In genomic region chr1:46102769-46103476, GRCh38 we compare ENCODE assay signal across 19 cellular contexts. TPM values are rescaled to one million over a fixed set of nuclear protein-coding genes. Genes with fewer than 3 reads are reported as not detected.
DNase-seq lines count a peak whose midpoint lies in the region; ATAC-seq and TF ChIP-seq lines count a peak whose summit lies in the region.
"Had no signal": no experiment of that assay in that cellular context is flagged by ENCODE, and none has a peak within 500 bp of the region (broad histone marks: within the 10 kb centered on the region; RNA-seq: fewer than 3 reads in every experiment).

No MANE protein-coding gene starts in this region.

- intact Hi-C loops in CD14-positive monocyte (cut with micrococcal nuclease), result no loop called here

- ATAC-seq in activated T-cell treated with anti-CD3 and anti-CD28 coated beads, Interleukin-2, amount 50 U/mL, for 4 hours, result peak; percentile 4 to 21
- ATAC-seq in RWPE2 (ENCODE audit: low read depth), result peak; percentile 68; the same call in 2 of the 3 replicates
- ATAC-seq: GM12878 had no signal

- no peak overlapping the region for H2AK5ac ChIP-seq in trophoblast cell (ENCODE audit: low read length)

- H4K8ac ChIP-seq in trophoblast cell (ENCODE audit: low read depth, low read length), result no peak overlapping the region

- no peaks in the 10 kb centered on the region for H3K36me3 Mint-ChIP-seq in activated T-cell treated with anti-CD3 and anti-CD28 coated beads, Interleukin-2, amount 50 U/mL, for 4 hours (ENCODE audit: insufficient read depth)
- no peaks in the 10 kb centered on the region for H3K36me3 Mint-ChIP-seq in activated T-cell treated with anti-CD3 and anti-CD28 coated beads, Interleukin-2, amount 50 U/mL, for 24 hours (ENCODE audit: low read depth)
- H3K36me3 Mint-ChIP-seq in CD14-positive monocyte, result peaks cover 0 to 2% of the 10 kb centered on the region in 2 donors
- H3K36me3 Mint-ChIP-seq: CD4-positive, alpha-beta memory T cell had no signal

- peaks cover 5% of the 10 kb centered on the region for H3K9me3 Mint-ChIP-seq in activated T-cell treated with anti-CD3 and anti-CD28 coated beads, Interleukin-2, amount 50 U/mL, for 4 hours
- H3K9me3 Mint-ChIP-seq in activated T-cell treated with anti-CD3 and anti-CD28 coated beads, Interleukin-2, amount 50 U/mL, for 24 hours, result no peaks in the 10 kb centered on the region
- peaks cover 0 to 17% (median 10%) of the 10 kb centered on the region in 7 donors for H3K9me3 Mint-ChIP-seq in CD14-positive monocyte

- TF ChIP-seq CTCF in RWPE2 (IDR thresholded peaks at IDR 0.05; ENCODE audit: poor library complexity, severe bottlenecking) (no peak), CD14-positive monocyte (IDR thresholded peaks at IDR 0.05) (no peak)

- H3K4ac ChIP-seq in trophoblast cell (ENCODE audit: low read depth, low read length), result no peak overlapping the region

- no peak overlapping the region for H3K4me2 ChIP-seq in trophoblast cell (ENCODE audit: low read length)

- H3K4me3 ChIP-seq in RWPE2 (ENCODE audit: severe bottlenecking) (no peak overlapping the region), trophoblast cell (ENCODE audit: low read depth, low read length) (no peak overlapping the region)
- H3K4me3 ChIP-seq: coronary artery, GM12878 had no signal

- H3K9ac ChIP-seq in trophoblast cell (ENCODE audit: low read length), result no peak overlapping the region

- H3K27ac ChIP-seq in RWPE2 (ENCODE audit: poor library complexity, severe bottlenecking) (no peak overlapping the region), trophoblast cell (ENCODE audit: low read depth, low read length) (no peak overlapping the region)
- H3K27ac ChIP-seq: coronary artery had no signal

- no peaks in the 10 kb centered on the region for H3K79me2 ChIP-seq in trophoblast cell (ENCODE audit: control insufficient read depth, insufficient read depth, low read length, poor library complexity)

- no peak overlapping the region for H2BK120ac ChIP-seq in trophoblast cell (ENCODE audit: insufficient read depth, low read length, poor library complexity)

- H3K18ac ChIP-seq in trophoblast cell (ENCODE audit: low read length), result no peak overlapping the region

- H3K4me1 ChIP-seq in RWPE2 (ENCODE audit: insufficient read depth, poor library complexity, severe bottlenecking) (peaks cover 3% of the 10 kb centered on the region), trophoblast cell (ENCODE audit: control insufficient read depth in 1 of 2, insufficient read depth in 2 of 2, low read length in 2 of 2) (no peaks in the 10 kb centered on the region)

- no peak overlapping the region for H3K14ac ChIP-seq in trophoblast cell (ENCODE audit: low read length)

- H2BK12ac ChIP-seq in trophoblast cell (ENCODE audit: low read length), result no peak overlapping the region

- H3K9me3 ChIP-seq in RWPE2 (ENCODE audit: severe bottlenecking) (peaks cover 2% of the 10 kb centered on the region), trophoblast cell (ENCODE audit: insufficient read depth, low read depth, low read length) (no peaks in the 10 kb centered on the region)

- no peak overlapping the region for H2AFZ ChIP-seq in trophoblast cell (ENCODE audit: insufficient read depth, low read length, poor library complexity)

- no peak overlapping the region for H3K4me3 Mint-ChIP-seq in activated T-cell treated with anti-CD3 and anti-CD28 coated beads, Interleukin-2, amount 50 U/mL, for 4 hours
- H3K4me3 Mint-ChIP-seq in activated T-cell treated with anti-CD3 and anti-CD28 coated beads, Interleukin-2, amount 50 U/mL, for 24 hours, result no peak overlapping the region
- H3K4me3 Mint-ChIP-seq in CD14-positive monocyte, result no peak overlapping the region
- H3K4me3 Mint-ChIP-seq: CD4-positive, alpha-beta memory T cell; neural crest cell had no signal

- H3K36me3 ChIP-seq in RWPE2 (ENCODE audit: low read depth), result no peaks in the 10 kb centered on the region
- no peaks in the 10 kb centered on the region for H3K36me3 ChIP-seq in trophoblast cell (ENCODE audit: control insufficient read depth in 1 of 2, insufficient read depth in 2 of 2, low read length in 2 of 2)

- no peak overlapping the region for H4K91ac ChIP-seq in trophoblast cell (ENCODE audit: low read depth, low read length)

- H2BK5ac ChIP-seq in trophoblast cell (ENCODE audit: low read depth, low read length, poor library complexity), result no peak overlapping the region

- H3K27me3 ChIP-seq in RWPE2 (ENCODE audit: insufficient read depth, poor library complexity, severe bottlenecking), result no peaks in the 10 kb centered on the region
- H3K27me3 ChIP-seq in trophoblast cell (ENCODE audit: insufficient read depth, low read length), result no peaks in the 10 kb centered on the region

- no CpG with 5 or more reads among the region's 6 CpGs for WGBS in trophoblast cell (ENCODE audit: extremely low coverage, insufficient coverage, insufficient read length)

- H4K12ac ChIP-seq in trophoblast cell (ENCODE audit: low read depth, low read length), result no peak overlapping the region

- no peak overlapping the region for H3K23ac ChIP-seq in trophoblast cell (ENCODE audit: low read length)

- peaks cover 2% of the 10 kb centered on the region for H3K27me3 Mint-ChIP-seq in activated T-cell treated with anti-CD3 and anti-CD28 coated beads, Interleukin-2, amount 50 U/mL, for 4 hours (ENCODE audit: low read depth)
- no peaks in the 10 kb centered on the region for H3K27me3 Mint-ChIP-seq in activated T-cell treated with anti-CD3 and anti-CD28 coated beads, Interleukin-2, amount 50 U/mL, for 24 hours
- peaks cover 0 to 5% (median 1%) of the 10 kb centered on the region in 3 donors for H3K27me3 Mint-ChIP-seq in CD14-positive monocyte (ENCODE audit: low read depth in 3 of 3)

- peaks cover 3% of the 10 kb centered on the region for H3K4me1 Mint-ChIP-seq in activated T-cell treated with anti-CD3 and anti-CD28 coated beads, Interleukin-2, amount 50 U/mL, for 4 hours (ENCODE audit: low read depth)
- H3K4me1 Mint-ChIP-seq in activated T-cell treated with anti-CD3 and anti-CD28 coated beads, Interleukin-2, amount 50 U/mL, for 24 hours (ENCODE audit: low read depth), result peaks cover 9% of the 10 kb centered on the region
- no peaks in the 10 kb centered on the region for H3K4me1 Mint-ChIP-seq in CD14-positive monocyte
- H3K4me1 Mint-ChIP-seq: neural crest cell had no signal

- H3K27ac Mint-ChIP-seq in activated T-cell treated with anti-CD3 and anti-CD28 coated beads, Interleukin-2, amount 50 U/mL, for 24 hours, result no peak overlapping the region
- H3K27ac Mint-ChIP-seq in CD14-positive monocyte, result peak overlapping the region in 1 of 7 donors; percentile 23
- H3K27ac Mint-ChIP-seq: CD4-positive, alpha-beta memory T cell had no signal

- no peak for DNase-seq in activated T-cell treated with anti-CD3 and anti-CD28 coated beads, Interleukin-2, amount 50 U/mL, for 4 hours
- DNase-seq in activated T-cell treated with anti-CD3 and anti-CD28 coated beads, Interleukin-2, amount 50 U/mL, for 24 hours, result no peak
- DNase-seq in HT1080 (ENCODE audit: low read depth) (peak; percentile 39), RWPE2 (ENCODE audit: low spot score) (no peak), iris pigment epithelial cell (ENCODE audit: low read depth) (peak; percentile 61), trophoblast cell (no peak), NCI-H1436 treated with DMSO at 0.1 percent for 48 hours (lab: John Stamatoyannopoulos, UW) (no peak), CD14-positive monocyte (ENCODE audit: low spot score) (no peak)
- DNase-seq: activated effector memory CD4-positive, alpha-beta T cell treated with Interleukin-2 at 50 U/mL for 16 hours; CD4-positive, alpha-beta memory T cell; GOT3; Karpas-422; kidney glomerular epithelial cell; midbrain; NCI-H1930; NCI-H526 had no signal

- no peaks in the 10 kb centered on the region for H3K79me1 ChIP-seq in trophoblast cell (ENCODE audit: low read length)

RNA-seq across cellular contexts. Expression of gene PIK3R3, which starts 29.5 kb away (rescaled TPM):
- total RNA-seq in activated T-cell treated with anti-CD3 and anti-CD28 coated beads, Interleukin-2, amount 50 U/mL, for 4 hours, result 1 to 10 TPM; 1.3 to 1.7 (median 1.6) TPM
- 2.1 and 2.6 TPM in 2 replicates for total RNA-seq in HT1080 (2014; rRNA removed; shearing (Covaris generic))
- 1.4 and 2.0 TPM in 2 replicates for polyA plus RNA-seq in HT1080 (2015; cell fraction: cytosol; rRNA removed)
- 1.8 and 2.9 TPM in 2 replicates for polyA plus RNA-seq in HT1080 (2015; cell fraction: nucleus; rRNA removed)
- polyA plus RNA-seq in trophoblast cell (2013), result 5.2 and 5.6 TPM in 2 replicates
- under 1 TPM; 0.17 to 0.28 TPM for polyA plus RNA-seq in CD14-positive monocyte

Comparison
In these comparisons a context has a peak if more than half of its experiments do, and no peak if none do; other contexts are left out.
1. DNase-seq: peak in HT1080 (single experiment) and iris pigment epithelial cell (single experiment); none in activated T-cell treated with anti-CD3 and anti-CD28 coated beads, Interleukin-2, amount 50 U/mL, for 4 hours (single experiment), activated T-cell treated with anti-CD3 and anti-CD28 coated beads, Interleukin-2, amount 50 U/mL, for 24 hours (single experiment), RWPE2 (single experiment), trophoblast cell (0 of 2), NCI-H1436 treated with DMSO at 0.1 percent for 48 hours (single experiment) and CD14-positive monocyte (single experiment).